Comparison of ENCODE assay signal across 8 cellular contexts in genomic region chr17:70767102-70767701, GRCh38.
DNase-seq lines count a peak whose midpoint lies in the region; ATAC-seq and TF ChIP-seq lines count a peak whose summit lies in the region.
"Had no signal": no experiment of that assay in that cellular context is flagged by ENCODE, and none has a peak within 500 bp of the region (broad histone marks: within the 10 kb centered on the region; RNA-seq: fewer than 3 reads in every experiment).

No MANE protein-coding gene starts in this region.

- H3K4me1 ChIP-seq in right lobe of liver = no peaks in the 10 kb centered on the region

- ATAC-seq in right lobe of liver = peak; percentile 41 to 50 (median 46)
- ATAC-seq in stimulated activated naive B cell treated with anti-CD40 and anti-IgM and Interleukin-4, amounts not matched to agents 10 μg/mL and 1 μg/mL and 100 μg/mL, for 72 hours (replicated peaks) = no peak

- intact Hi-C loops in right lobe of liver (cut with DNase I) = no loop called here

- no peaks in the 10 kb centered on the region for H3K9me3 Mint-ChIP-seq in stimulated activated naive B cell treated with anti-CD40 and anti-IgM and Interleukin-4, amounts not matched to agents 10 μg/mL and 1 μg/mL and 100 μg/mL, for 72 hours
- H3K9me3 Mint-ChIP-seq in activated T-cell treated with anti-CD3 and anti-CD28 coated beads, Interleukin-2, amount 50 U/mL, for 24 hours = no peaks in the 10 kb centered on the region

- H3K36me3 ChIP-seq in right lobe of liver = no peaks in the 10 kb centered on the region

- no peaks in the 10 kb centered on the region for H3K9me3 ChIP-seq in right lobe of liver

- no peak overlapping the region for H3K27ac Mint-ChIP-seq in stimulated activated naive B cell treated with anti-CD40 and anti-IgM and Interleukin-4, amounts not matched to agents 10 μg/mL and 1 μg/mL and 100 μg/mL, for 72 hours
- H3K27ac Mint-ChIP-seq in activated T-cell treated with anti-CD3 and anti-CD28 coated beads, Interleukin-2, amount 50 U/mL, for 24 hours = no peak overlapping the region

- H3K27me3 Mint-ChIP-seq in stimulated activated naive B cell treated with anti-CD40 and anti-IgM and Interleukin-4, amounts not matched to agents 10 μg/mL and 1 μg/mL and 100 μg/mL, for 72 hours = no peaks in the 10 kb centered on the region
- no peaks in the 10 kb centered on the region for H3K27me3 Mint-ChIP-seq in activated T-cell treated with anti-CD3 and anti-CD28 coated beads, Interleukin-2, amount 50 U/mL, for 24 hours

- H3K4me3 ChIP-seq in GM12864 (ENCODE audit: low read depth, low read length) (no peak overlapping the region), right lobe of liver (no peak overlapping the region)
- H3K4me3 ChIP-seq: skin epidermis had no signal

- H3K27ac ChIP-seq in right lobe of liver = no peak overlapping the region
- H3K27ac ChIP-seq: skin epidermis had no signal

- no peak overlapping the region for H3K4me3 Mint-ChIP-seq in stimulated activated naive B cell treated with anti-CD40 and anti-IgM and Interleukin-4, amounts not matched to agents 10 μg/mL and 1 μg/mL and 100 μg/mL, for 72 hours
- no peak overlapping the region for H3K4me3 Mint-ChIP-seq in activated T-cell treated with anti-CD3 and anti-CD28 coated beads, Interleukin-2, amount 50 U/mL, for 24 hours

- no peaks in the 10 kb centered on the region for H3K36me3 Mint-ChIP-seq in stimulated activated naive B cell treated with anti-CD40 and anti-IgM and Interleukin-4, amounts not matched to agents 10 μg/mL and 1 μg/mL and 100 μg/mL, for 72 hours
- H3K36me3 Mint-ChIP-seq in activated T-cell treated with anti-CD3 and anti-CD28 coated beads, Interleukin-2, amount 50 U/mL, for 24 hours (ENCODE audit: low read depth) = no peaks in the 10 kb centered on the region

- no peaks in the 10 kb centered on the region for H3K27me3 ChIP-seq in right lobe of liver

- TF ChIP-seq CTCF in GM12864 (IDR thresholded peaks at IDR 0.05; ENCODE audit: low read depth, low read length, missing control alignments) = peak; percentile 45
- TF ChIP-seq CTCF in right lobe of liver (IDR thresholded peaks at IDR 0.05) = peak; percentile 62 to 78 (median 72)

- DNase-seq in GM12864 (ENCODE audit: low read depth) (no peak), NCI-H1105 treated with DMSO at 0.1 percent for 48 hours (lab: John Stamatoyannopoulos, UW) (peak; percentile 55), astrocyte of the hippocampus (ENCODE audit: low read depth, low spot score) (peak; percentile 64), right lobe of liver (no peak)
- DNase-seq in stimulated activated naive B cell treated with anti-CD40 and anti-IgM and Interleukin-4, amounts not matched to agents 10 μg/mL and 1 μg/mL and 100 μg/mL, for 72 hours = no peak
- DNase-seq in stimulated activated CD4-positive, alpha-beta T cell treated with anti-CD3 and anti-CD28 coated beads, Interleukin-4, amount 100 ng/mL, for 1 hour = no peak
- no peak for DNase-seq in activated T-cell treated with anti-CD3 and anti-CD28 coated beads, Interleukin-2, amount 50 U/mL, for 24 hours

- no peak for TF ChIP-seq POLR2A in right lobe of liver (IDR thresholded peaks at IDR 0.05)

- WGBS in right lobe of liver (ENCODE audit: insufficient coverage, low coverage, low lambda C conversion rate, missing lambda C conversion rate) = 32% methylated on average over 2 of the region's 2 CpGs

- H3K4me1 Mint-ChIP-seq in stimulated activated naive B cell treated with anti-CD40 and anti-IgM and Interleukin-4, amounts not matched to agents 10 μg/mL and 1 μg/mL and 100 μg/mL, for 72 hours = no peaks in the 10 kb centered on the region
- H3K4me1 Mint-ChIP-seq in activated T-cell treated with anti-CD3 and anti-CD28 coated beads, Interleukin-2, amount 50 U/mL, for 24 hours (ENCODE audit: low read depth) = no peaks in the 10 kb centered on the region

Comparison
In these comparisons a context has a peak if more than half of its experiments do, and no peak if none do; other contexts are left out.
1. DNase-seq: peak in NCI-H1105 treated with DMSO at 0.1 percent for 48 hours (single experiment) and astrocyte of the hippocampus (single experiment); none in GM12864 (single experiment), right lobe of liver (0 of 3), stimulated activated naive B cell treated with anti-CD40 and anti-IgM and Interleukin-4, amounts not matched to agents 10 μg/mL and 1 μg/mL and 100 μg/mL, for 72 hours (single experiment), stimulated activated CD4-positive, alpha-beta T cell treated with anti-CD3 and anti-CD28 coated beads, Interleukin-4, amount 100 ng/mL, for 1 hour (single experiment) and activated T-cell treated with anti-CD3 and anti-CD28 coated beads, Interleukin-2, amount 50 U/mL, for 24 hours (single experiment).
2. ATAC-seq: peak in right lobe of liver (4 of 4); none in stimulated activated naive B cell treated with anti-CD40 and anti-IgM and Interleukin-4, amounts not matched to agents 10 μg/mL and 1 μg/mL and 100 μg/mL, for 72 hours (0 of 2).